In the genomic region with DNA sequence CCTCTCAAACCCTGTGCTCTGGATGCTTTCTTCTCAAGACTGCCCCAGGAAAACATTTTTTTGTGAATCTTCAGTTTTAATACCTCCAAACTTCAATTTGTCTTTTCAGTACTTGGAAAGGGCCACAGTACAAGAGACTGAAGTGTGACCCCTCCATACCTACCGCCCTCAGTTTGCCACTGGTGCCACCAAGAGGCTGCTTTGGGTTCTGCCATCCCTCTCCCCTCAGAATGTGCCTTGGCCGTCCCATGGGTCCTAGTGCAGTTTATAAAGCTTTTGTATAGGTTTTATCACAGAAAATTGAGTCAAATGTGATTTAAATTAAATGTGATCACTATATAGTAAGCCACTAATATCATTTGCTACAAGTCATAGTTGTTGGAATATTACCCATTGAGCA, we compare ENCODE assay signal across 7 cellular contexts.
DNase-seq lines count a peak whose midpoint lies in the region; ATAC-seq and TF ChIP-seq lines count a peak whose summit lies in the region.

No MANE protein-coding gene starts in this region.

- no peaks in the 10 kb centered on the region for H3K79me2 ChIP-seq in Karpas-422 (ENCODE audit: low read length)

- H3K4me3 ChIP-seq in Karpas-422 (ENCODE audit: low read length): no peak overlapping the region
- H3K4me3 ChIP-seq in mucosa of descending colon: no peak overlapping the region
- no peak overlapping the region for H3K4me3 ChIP-seq in tibial artery

- H3K27me3 ChIP-seq in Karpas-422 (ENCODE audit: low read length): no peaks in the 10 kb centered on the region
- no peaks in the 10 kb centered on the region for H3K27me3 ChIP-seq in tibial artery

- H3K9ac ChIP-seq in Karpas-422 (ENCODE audit: low read length): no peak overlapping the region

- no peak overlapping the region for H2AFZ ChIP-seq in Karpas-422 (ENCODE audit: low read length)

- no peak overlapping the region for H3K27ac ChIP-seq in Karpas-422 (ENCODE audit: low read length)
- H3K27ac ChIP-seq in tibial artery: no peak overlapping the region

- no peak overlapping the region for H3K27ac Mint-ChIP-seq in activated CD4-positive, alpha-beta T cell treated with anti-CD3 and anti-CD28 coated beads, Interleukin-2, amount 10 ng/mL, durations not matched to agents 7 days and 5 days

- H3K36me3 ChIP-seq in Karpas-422 (ENCODE audit: insufficient read depth, low read length) (no peaks in the 10 kb centered on the region), mucosa of descending colon (ENCODE audit: low read depth) (no peaks in the 10 kb centered on the region), tibial artery (peaks cover 62 to 80% (median 67%) of the 10 kb centered on the region in 3 donors)

- H3K4me1 Mint-ChIP-seq in activated CD4-positive, alpha-beta T cell treated with anti-CD3 and anti-CD28 coated beads, Interleukin-2, amount 10 ng/mL, durations not matched to agents 7 days and 5 days: no peaks in the 10 kb centered on the region

- intact Hi-C loops in mucosa of descending colon (cut with DNase I, micrococcal nuclease) (no loop called here), tibial artery (cut with DNase I; ENCODE audit: low total_unique reads) (loop anchor here (10.0 kb wide), 1 partner anchor 393 kb away; a partner anchor contains a TSS)

- DNase-seq in GM03348 (ENCODE audit: low spot score) (peak; percentile 76), Karpas-422 (peak; percentile 80), epidermal melanocyte (ENCODE audit: insufficient read length, low spot score) (peak; percentile 73), mucosa of descending colon (peak in 2 of 3 donors; percentile 53 to 54), tibial artery (peak in 1 of 2 donors; percentile 25)
- DNase-seq in activated CD4-positive, alpha-beta T cell treated with anti-CD3 and anti-CD28 coated beads, Interleukin-2, amount 10 ng/mL, durations not matched to agents 7 days and 5 days: peak; percentile 39

- TF ChIP-seq CTCF in mucosa of descending colon (IDR thresholded peaks at IDR 0.05) (no peak), tibial artery (IDR thresholded peaks at IDR 0.05) (peak; percentile 60 to 62)

- no peaks in the 10 kb centered on the region for H3K27me3 Mint-ChIP-seq in activated CD4-positive, alpha-beta T cell treated with anti-CD3 and anti-CD28 coated beads, Interleukin-2, amount 10 ng/mL, durations not matched to agents 7 days and 5 days

- H3K36me3 Mint-ChIP-seq in activated CD4-positive, alpha-beta T cell treated with anti-CD3 and anti-CD28 coated beads, Interleukin-2, amount 10 ng/mL, durations not matched to agents 7 days and 5 days (ENCODE audit: low read depth): peaks cover 9% of the 10 kb centered on the region

- H3K9me3 ChIP-seq in Karpas-422 (ENCODE audit: low read length): no peaks in the 10 kb centered on the region
- no peaks in the 10 kb centered on the region for H3K9me3 ChIP-seq in mucosa of descending colon
- H3K9me3 ChIP-seq in tibial artery: no peaks in the 10 kb centered on the region

- H3K9me2 ChIP-seq in Karpas-422 (replicated peaks; ENCODE audit: insufficient read depth, low read length): no peaks in the 10 kb centered on the region

- H3K4me3 Mint-ChIP-seq in activated CD4-positive, alpha-beta T cell treated with anti-CD3 and anti-CD28 coated beads, Interleukin-2, amount 10 ng/mL, durations not matched to agents 7 days and 5 days: no peak overlapping the region

- ATAC-seq in mucosa of descending colon: peak; percentile 79
- no peak for ATAC-seq in GM18907 (IDR thresholded peaks at IDR 0.05; ENCODE audit: unreplicated experiment)

- CTCF ChIA-PET in activated CD4-positive, alpha-beta T cell treated with anti-CD3 and anti-CD28 coated beads, Interleukin-2, amount 10 ng/mL, durations not matched to agents 7 days and 5 days (lab: Charles Lee): interaction anchor here (1.1 to 2.0 kb wide), 4 partner anchors 10 to 168 kb away, joined by 3 to 7 read pairs (median 4); a partner anchor contains a TSS

- no peak overlapping the region for H3K4me2 ChIP-seq in Karpas-422 (ENCODE audit: low read depth, low read length, poor library complexity, severe bottlenecking)

- POLR2A ChIA-PET in activated CD4-positive, alpha-beta T cell treated with anti-CD3 and anti-CD28 coated beads, Interleukin-2, amount 10 ng/mL, durations not matched to agents 7 days and 5 days (lab: Charles Lee): no interaction called here

- H3K9me3 Mint-ChIP-seq in activated CD4-positive, alpha-beta T cell treated with anti-CD3 and anti-CD28 coated beads, Interleukin-2, amount 10 ng/mL, durations not matched to agents 7 days and 5 days: no peaks in the 10 kb centered on the region

- H3K4me1 ChIP-seq in Karpas-422 (ENCODE audit: low read length): no peaks in the 10 kb centered on the region
- no peaks in the 10 kb centered on the region for H3K4me1 ChIP-seq in mucosa of descending colon (ENCODE audit: low read depth)
- H3K4me1 ChIP-seq in tibial artery: no peaks in the 10 kb centered on the region

- no peaks in the 10 kb centered on the region for H4K20me1 ChIP-seq in Karpas-422 (ENCODE audit: insufficient read depth, low read depth, low read length)
